ENCODE assay signal across 1 cellular context in the genomic region with DNA sequence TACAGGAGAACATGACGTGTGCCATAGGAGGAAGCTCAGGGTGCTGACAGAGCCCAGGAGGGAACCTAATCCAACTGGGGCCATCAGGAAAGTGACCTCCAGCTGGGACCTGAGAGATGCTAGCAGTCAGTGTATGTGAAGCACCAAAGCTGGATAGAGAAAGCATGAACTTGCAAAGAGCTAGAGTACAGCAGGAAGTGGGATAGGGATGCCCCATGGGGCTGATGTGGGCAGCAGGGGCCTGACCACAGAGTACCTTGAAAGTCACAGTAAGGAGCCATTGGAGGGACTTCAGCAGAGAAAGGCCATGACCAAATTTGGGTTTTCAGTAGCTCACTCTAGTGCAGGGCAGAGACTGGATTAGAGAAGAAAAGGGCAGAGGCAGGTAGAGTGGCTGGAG.
TF ChIP-seq lines count a peak whose summit lies in the region.

No MANE protein-coding gene starts in this region.

TF ChIP-seq in HepG2, 621 proteins besides CTCF, POLR2A, EP300 and RAD21 (continued from another document):
- TF ChIP-seq, protein P1, sequence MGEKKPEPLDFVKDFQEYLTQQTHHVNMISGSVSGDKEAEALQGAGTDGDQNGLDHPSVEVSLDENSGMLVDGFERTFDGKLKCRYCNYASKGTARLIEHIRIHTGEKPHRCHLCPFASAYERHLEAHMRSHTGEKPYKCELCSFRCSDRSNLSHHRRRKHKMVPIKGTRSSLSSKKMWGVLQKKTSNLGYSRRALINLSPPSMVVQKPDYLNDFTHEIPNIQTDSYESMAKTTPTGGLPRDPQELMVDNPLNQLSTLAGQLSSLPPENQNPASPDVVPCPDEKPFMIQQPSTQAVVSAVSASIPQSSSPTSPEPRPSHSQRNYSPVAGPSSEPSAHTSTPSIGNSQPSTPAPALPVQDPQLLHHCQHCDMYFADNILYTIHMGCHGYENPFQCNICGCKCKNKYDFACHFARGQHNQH (CRISPR knock-in tag; IDR thresholded peaks at IDR 0.05) = no peak
- TF ChIP-seq ZNF33B (CRISPR knock-in tag; IDR thresholded peaks at IDR 0.05) (no peak), RFXANK (CRISPR knock-in tag; IDR thresholded peaks at IDR 0.05) (no peak), SCMH1 (CRISPR knock-in tag; IDR thresholded peaks at IDR 0.05; ENCODE audit: borderline replicate concordance) (no peak), POLR2AphosphoS2 (IDR thresholded peaks at IDR 0.05; ENCODE audit: low read depth, low read length) (no peak)
- TF ChIP-seq, protein P2, sequence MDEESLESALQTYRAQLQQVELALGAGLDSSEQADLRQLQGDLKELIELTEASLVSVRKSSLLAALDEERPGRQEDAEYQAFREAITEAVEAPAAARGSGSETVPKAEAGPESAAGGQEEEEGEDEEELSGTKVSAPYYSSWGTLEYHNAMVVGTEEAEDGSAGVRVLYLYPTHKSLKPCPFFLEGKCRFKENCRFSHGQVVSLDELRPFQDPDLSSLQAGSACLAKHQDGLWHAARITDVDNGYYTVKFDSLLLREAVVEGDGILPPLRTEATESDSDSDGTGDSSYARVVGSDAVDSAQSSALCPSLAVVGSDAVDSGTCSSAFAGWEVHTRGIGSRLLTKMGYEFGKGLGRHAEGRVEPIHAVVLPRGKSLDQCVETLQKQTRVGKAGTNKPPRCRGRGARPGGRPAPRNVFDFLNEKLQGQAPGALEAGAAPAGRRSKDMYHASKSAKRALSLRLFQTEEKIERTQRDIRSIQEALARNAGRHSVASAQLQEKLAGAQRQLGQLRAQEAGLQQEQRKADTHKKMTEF (CRISPR knock-in tag; IDR thresholded peaks at IDR 0.05) = no peak
- TF ChIP-seq, protein P3, sequence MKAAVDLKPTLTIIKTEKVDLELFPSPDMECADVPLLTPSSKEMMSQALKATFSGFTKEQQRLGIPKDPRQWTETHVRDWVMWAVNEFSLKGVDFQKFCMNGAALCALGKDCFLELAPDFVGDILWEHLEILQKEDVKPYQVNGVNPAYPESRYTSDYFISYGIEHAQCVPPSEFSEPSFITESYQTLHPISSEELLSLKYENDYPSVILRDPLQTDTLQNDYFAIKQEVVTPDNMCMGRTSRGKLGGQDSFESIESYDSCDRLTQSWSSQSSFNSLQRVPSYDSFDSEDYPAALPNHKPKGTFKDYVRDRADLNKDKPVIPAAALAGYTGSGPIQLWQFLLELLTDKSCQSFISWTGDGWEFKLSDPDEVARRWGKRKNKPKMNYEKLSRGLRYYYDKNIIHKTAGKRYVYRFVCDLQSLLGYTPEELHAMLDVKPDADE (CRISPR knock-in tag; IDR thresholded peaks at IDR 0.05) = no peak
- TF ChIP-seq, protein P4, sequence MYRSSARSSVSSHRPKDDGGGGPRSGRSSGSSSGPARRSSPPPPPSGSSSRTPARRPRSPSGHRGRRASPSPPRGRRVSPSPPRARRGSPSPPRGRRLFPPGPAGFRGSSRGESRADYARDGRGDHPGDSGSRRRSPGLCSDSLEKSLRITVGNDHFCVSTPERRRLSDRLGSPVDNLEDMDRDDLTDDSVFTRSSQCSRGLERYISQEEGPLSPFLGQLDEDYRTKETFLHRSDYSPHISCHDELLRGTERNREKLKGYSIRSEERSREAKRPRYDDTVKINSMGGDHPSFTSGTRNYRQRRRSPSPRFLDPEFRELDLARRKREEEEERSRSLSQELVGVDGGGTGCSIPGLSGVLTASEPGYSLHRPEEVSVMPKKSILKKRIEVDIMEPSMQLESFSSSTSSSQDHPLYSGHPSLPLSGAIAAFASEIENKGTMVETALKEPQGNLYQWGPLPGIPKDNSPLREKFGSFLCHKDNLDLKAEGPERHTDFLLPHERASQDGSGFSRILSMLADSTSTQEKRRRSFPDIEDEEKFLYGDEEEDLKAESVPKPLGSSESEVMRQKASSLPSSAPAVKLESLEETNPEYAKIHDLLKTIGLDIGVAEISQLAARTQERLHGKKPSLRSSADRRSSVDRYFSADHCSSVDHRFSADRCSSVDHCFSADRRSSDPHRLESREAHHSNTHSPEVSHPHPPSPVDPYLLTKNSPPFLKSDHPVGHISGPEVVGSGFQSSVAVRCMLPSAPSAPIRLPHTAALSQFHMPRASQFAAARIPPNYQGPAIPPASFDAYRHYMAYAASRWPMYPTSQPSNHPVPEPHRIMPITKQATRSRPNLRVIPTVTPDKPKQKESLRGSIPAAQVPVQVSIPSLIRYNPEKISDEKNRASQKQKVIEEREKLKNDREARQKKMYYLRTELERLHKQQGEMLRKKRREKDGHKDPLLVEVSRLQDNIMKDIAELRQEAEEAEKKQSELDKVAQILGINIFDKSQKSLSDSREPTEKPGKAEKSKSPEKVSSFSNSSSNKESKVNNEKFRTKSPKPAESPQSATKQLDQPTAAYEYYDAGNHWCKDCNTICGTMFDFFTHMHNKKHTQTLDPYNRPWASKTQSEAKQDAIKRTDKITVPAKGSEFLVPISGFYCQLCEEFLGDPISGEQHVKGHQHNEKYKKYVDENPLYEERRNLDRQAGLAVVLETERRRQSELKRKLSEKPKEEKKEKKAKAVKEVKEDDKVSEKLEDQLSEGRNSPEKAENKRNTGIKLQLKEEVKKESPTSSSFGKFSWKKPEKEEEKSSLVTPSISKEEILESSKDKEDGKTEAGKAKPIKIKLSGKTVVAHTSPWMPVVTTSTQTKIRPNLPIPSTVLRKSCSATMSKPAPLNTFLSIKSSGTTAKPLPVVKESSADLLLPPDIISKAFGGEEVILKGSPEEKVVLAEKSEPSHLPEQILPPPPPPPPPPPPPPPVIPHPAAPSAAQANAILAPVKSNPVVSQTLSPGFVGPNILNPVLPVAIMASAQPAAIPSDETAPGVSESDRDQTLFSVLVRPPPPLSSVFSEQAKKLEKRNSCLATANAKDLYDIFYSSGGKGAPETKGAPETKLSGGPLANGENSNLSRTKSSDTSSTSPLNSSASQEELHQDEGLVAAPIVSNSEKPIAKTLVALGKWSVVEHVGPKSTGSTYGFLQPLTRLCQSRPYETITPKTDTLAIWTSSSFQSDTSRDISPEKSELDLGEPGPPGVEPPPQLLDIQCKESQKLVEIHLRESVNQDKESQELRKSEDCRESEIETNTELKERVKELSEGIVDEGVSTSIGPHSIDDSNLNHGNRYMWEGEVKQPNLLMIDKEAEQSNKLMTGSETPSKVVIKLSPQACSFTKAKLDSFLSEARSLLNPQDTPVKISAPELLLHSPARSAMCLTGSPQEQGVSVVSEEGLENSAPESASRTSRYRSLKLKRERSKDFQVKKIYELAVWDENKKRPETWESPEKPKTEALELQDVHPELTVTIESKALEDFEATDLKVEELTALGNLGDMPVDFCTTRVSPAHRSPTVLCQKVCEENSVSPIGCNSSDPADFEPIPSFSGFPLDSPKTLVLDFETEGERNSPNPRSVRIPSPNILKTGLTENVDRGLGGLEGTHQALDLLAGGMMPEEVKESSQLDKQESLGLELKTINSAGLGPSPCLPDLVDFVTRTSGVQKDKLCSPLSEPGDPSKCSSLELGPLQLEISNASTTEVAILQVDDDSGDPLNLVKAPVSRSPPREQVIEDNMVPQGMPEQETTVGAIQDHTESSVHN (CRISPR knock-in tag; IDR thresholded peaks at IDR 0.05) = no peak
- TF ChIP-seq, protein P5, sequence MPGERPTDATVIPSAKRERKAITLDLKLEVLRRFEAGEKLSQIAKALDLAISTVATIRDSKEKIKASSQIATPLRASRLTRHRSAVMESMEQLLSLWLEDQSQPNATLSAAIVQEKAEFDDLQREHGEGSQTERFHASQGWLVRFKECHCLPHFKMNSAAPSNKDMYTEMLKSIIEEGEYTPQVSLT (CRISPR knock-in tag; IDR thresholded peaks at IDR 0.05; ENCODE audit: borderline replicate concordance, low read depth) = no peak
